Comparison of ENCODE assay signal across 14 cellular contexts in genomic region chr5:109399092-109399759, GRCh38. TPM values are rescaled to one million over a fixed set of nuclear protein-coding genes. Genes with fewer than 3 reads are reported as not detected.
DNase-seq lines count a peak whose midpoint lies in the region; ATAC-seq and TF ChIP-seq lines count a peak whose summit lies in the region.
"Had no signal": no experiment of that assay in that cellular context is flagged by ENCODE, and none has a peak within 500 bp of the region (broad histone marks: within the 10 kb centered on the region; RNA-seq: fewer than 3 reads in every experiment).

No MANE protein-coding gene starts in this region.

- peaks cover 22% of the 10 kb centered on the region for H3K4me1 Mint-ChIP-seq in activated T-helper 17 cell treated with anti-CD3 and anti-CD28 coated beads, Interleukin-2, amount 50 U/mL, for 72 hours

- no peaks in the 10 kb centered on the region for H3K9me2 ChIP-seq in SK-N-SH

- H3K9me3 Mint-ChIP-seq in activated T-helper 17 cell treated with anti-CD3 and anti-CD28 coated beads, Interleukin-2, amount 50 U/mL, for 72 hours, result no peaks in the 10 kb centered on the region

- no peak for TF ChIP-seq POLR2A in Peyer's patch (IDR thresholded peaks at IDR 0.05)

- no peaks in the 10 kb centered on the region for H3K27me3 Mint-ChIP-seq in activated T-helper 17 cell treated with anti-CD3 and anti-CD28 coated beads, Interleukin-2, amount 50 U/mL, for 72 hours

- H3K27ac Mint-ChIP-seq in activated T-helper 17 cell treated with anti-CD3 and anti-CD28 coated beads, Interleukin-2, amount 50 U/mL, for 72 hours, result no peak overlapping the region

- DNase-seq in SK-N-SH (no peak), cardiac muscle cell (ENCODE audit: low read depth in 1 of 2, low spot score in 1 of 2) (peak in 1 of 2 donors; percentile 79), pons (ENCODE audit: low spot score) (peak; percentile 54), COLO668 (lab: John Stamatoyannopoulos, UW; ENCODE audit: unreplicated experiment) (no peak), Peyer's patch (no peak), NCI-H2081 treated with DMSO at 0.1 percent for 48 hours (lab: John Stamatoyannopoulos, UW) (no peak)
- DNase-seq: activated gamma-delta T cell treated with Interleukin-2 at 50 U/mL for 16 hours, dorsolateral prefrontal cortex, NCI-H774, SIG-M5 had no signal

- no peak overlapping the region for H3K4me2 ChIP-seq in SK-N-SH

- POLR2A ChIA-PET in SK-N-SH (lab: Yijun Ruan, JAX), result no interaction called here

- TF ChIP-seq EP300 in SK-N-SH (IDR thresholded peaks at IDR 0.05; ENCODE audit: borderline replicate concordance in 1 of 2, low read depth in 1 of 2, low read length in 1 of 2), result no peak

- 89% methylated on average over 6 of the region's 6 CpGs for WGBS in SK-N-SH (ENCODE audit: low lambda C conversion rate)

- TF ChIP-seq CTCF in SK-N-SH (IDR thresholded peaks at IDR 0.05) (no peak), cardiac muscle cell (IDR thresholded peaks at IDR 0.05; ENCODE audit: low read depth, low read length) (no peak), Peyer's patch (IDR thresholded peaks at IDR 0.05) (no peak)

- H3K4me3 Mint-ChIP-seq in activated T-helper 17 cell treated with anti-CD3 and anti-CD28 coated beads, Interleukin-2, amount 50 U/mL, for 72 hours, result peak overlapping the region; percentile 14

- no peak overlapping the region for H3K9ac ChIP-seq in SK-N-SH

- no peak for TF ChIP-seq RAD21 in SK-N-SH (IDR thresholded peaks at IDR 0.05; ENCODE audit: low read length)

- peaks cover 97% of the 10 kb centered on the region for H4K20me1 ChIP-seq in SK-N-SH (ENCODE audit: insufficient read depth)

- H2AFZ ChIP-seq in SK-N-SH (ENCODE audit: low read depth), result no peak overlapping the region

- H3K4me3 ChIP-seq in SK-N-SH (ENCODE audit: low read depth in 2 of 2, low read length in 1 of 2) (no peak overlapping the region), cardiac muscle cell (no peak overlapping the region), Peyer's patch (no peak overlapping the region)
- H3K4me3 ChIP-seq: lung, tibial nerve had no signal

- H3K27ac ChIP-seq in SK-N-SH (ENCODE audit: low read depth in 2 of 2, low read length in 1 of 2) (no peak overlapping the region; a peak in 1 of 4 replicates), cardiac muscle cell (peak overlapping the region; percentile 29), Peyer's patch (no peak overlapping the region)
- H3K27ac ChIP-seq: tibial nerve had no signal

- H3F3A ChIP-seq in SK-N-SH (replicated peaks; ENCODE audit: insufficient read depth), result peaks cover 6% of the 10 kb centered on the region

- peaks cover 58% of the 10 kb centered on the region for H3K36me3 Mint-ChIP-seq in activated T-helper 17 cell treated with anti-CD3 and anti-CD28 coated beads, Interleukin-2, amount 50 U/mL, for 72 hours (ENCODE audit: low read depth)

- H3K27me3 ChIP-seq in SK-N-SH (ENCODE audit: insufficient read depth) (no peaks in the 10 kb centered on the region), cardiac muscle cell (no peaks in the 10 kb centered on the region), Peyer's patch (no peaks in the 10 kb centered on the region)
- H3K27me3 ChIP-seq: dorsolateral prefrontal cortex, tibial nerve had no signal

- H3K4me1 ChIP-seq in SK-N-SH (ENCODE audit: control insufficient read depth in 1 of 2, insufficient read depth in 2 of 2, low read depth in 1 of 2, low read length in 1 of 2) (peaks cover 2 to 6% of the 10 kb centered on the region in 2 experiments; a peak in 3 of 4 replicates), cardiac muscle cell (ENCODE audit: low read depth) (no peaks in the 10 kb centered on the region), Peyer's patch (peaks cover 0 to 42% (median 10%) of the 10 kb centered on the region in 4 donors)

- CTCF ChIA-PET in SK-N-SH (lab: Yijun Ruan, JAX), result no interaction called here

- peaks cover 0 to 38% of the 10 kb centered on the region in 2 experiments for H3K36me3 ChIP-seq in SK-N-SH (replicated peaks in 1 of 2; ENCODE audit: control insufficient read depth in 1 of 2, insufficient read depth in 2 of 2, low read length in 1 of 2)
- H3K36me3 ChIP-seq in cardiac muscle cell, result peaks cover 4% of the 10 kb centered on the region
- H3K36me3 ChIP-seq in Peyer's patch, result peaks cover 0 to 4% (median 0%) of the 10 kb centered on the region in 3 donors

- peak; percentile 52; the same call in 2 of the 3 replicates for ATAC-seq in SK-N-SH treated with all-trans-retinoic acid at 6 μM for 48 hours
- ATAC-seq in activated T-helper 17 cell treated with anti-CD3 and anti-CD28 coated beads, Interleukin-2, amount 50 U/mL, for 72 hours (replicated peaks), result no peak

- peaks cover 99% of the 10 kb centered on the region for H3K79me2 ChIP-seq in SK-N-SH (ENCODE audit: insufficient read depth)

- H3K9me3 ChIP-seq in SK-N-SH (no peaks in the 10 kb centered on the region), cardiac muscle cell (ENCODE audit: low read depth) (no peaks in the 10 kb centered on the region), Peyer's patch (no peaks in the 10 kb centered on the region)
- H3K9me3 ChIP-seq: tibial nerve had no signal

TF ChIP-seq in SK-N-SH treated with all-trans-retinoic acid at 6 μM for 48 hours, 23 proteins besides CTCF, POLR2A, EP300 and RAD21 (continues in another document):
- TF ChIP-seq TSHZ2 (CRISPR knock-in tag; IDR thresholded peaks at IDR 0.05) (no peak), ZNF70 (CRISPR knock-in tag; IDR thresholded peaks at IDR 0.05) (no peak), TOX (CRISPR knock-in tag; IDR thresholded peaks at IDR 0.05; ENCODE audit: borderline replicate concordance) (no peak)

TF ChIP-seq in SK-N-SH, 30 proteins besides CTCF, POLR2A, EP300 and RAD21:
- TF ChIP-seq YY1 (IDR thresholded peaks at IDR 0.05; ENCODE audit: low read depth) (no peak), ELF1 (IDR thresholded peaks at IDR 0.05) (no peak), FOXM1 (IDR thresholded peaks at IDR 0.05; ENCODE audit: low read depth) (no peak), GABPA (IDR thresholded peaks at IDR 0.05; ENCODE audit: low read depth) (no peak), NFIC (IDR thresholded peaks at IDR 0.05; ENCODE audit: borderline replicate concordance) (no peak), GATA2 (CRISPR knock-in tag; IDR thresholded peaks at IDR 0.05) (no peak), POLR2AphosphoS5 (IDR thresholded peaks at IDR 0.05; ENCODE audit: low read depth, low read length) (no peak), JUND (IDR thresholded peaks at IDR 0.05) (no peak), SMC3 (IDR thresholded peaks at IDR 0.05; ENCODE audit: low read depth, low read length) (no peak), TEAD4 (IDR thresholded peaks at IDR 0.05; ENCODE audit: borderline replicate concordance, insufficient read depth) (no peak), RXRA (IDR thresholded peaks at IDR 0.05; ENCODE audit: borderline replicate concordance, low read depth) (no peak)
- TF ChIP-seq, protein P1, sequence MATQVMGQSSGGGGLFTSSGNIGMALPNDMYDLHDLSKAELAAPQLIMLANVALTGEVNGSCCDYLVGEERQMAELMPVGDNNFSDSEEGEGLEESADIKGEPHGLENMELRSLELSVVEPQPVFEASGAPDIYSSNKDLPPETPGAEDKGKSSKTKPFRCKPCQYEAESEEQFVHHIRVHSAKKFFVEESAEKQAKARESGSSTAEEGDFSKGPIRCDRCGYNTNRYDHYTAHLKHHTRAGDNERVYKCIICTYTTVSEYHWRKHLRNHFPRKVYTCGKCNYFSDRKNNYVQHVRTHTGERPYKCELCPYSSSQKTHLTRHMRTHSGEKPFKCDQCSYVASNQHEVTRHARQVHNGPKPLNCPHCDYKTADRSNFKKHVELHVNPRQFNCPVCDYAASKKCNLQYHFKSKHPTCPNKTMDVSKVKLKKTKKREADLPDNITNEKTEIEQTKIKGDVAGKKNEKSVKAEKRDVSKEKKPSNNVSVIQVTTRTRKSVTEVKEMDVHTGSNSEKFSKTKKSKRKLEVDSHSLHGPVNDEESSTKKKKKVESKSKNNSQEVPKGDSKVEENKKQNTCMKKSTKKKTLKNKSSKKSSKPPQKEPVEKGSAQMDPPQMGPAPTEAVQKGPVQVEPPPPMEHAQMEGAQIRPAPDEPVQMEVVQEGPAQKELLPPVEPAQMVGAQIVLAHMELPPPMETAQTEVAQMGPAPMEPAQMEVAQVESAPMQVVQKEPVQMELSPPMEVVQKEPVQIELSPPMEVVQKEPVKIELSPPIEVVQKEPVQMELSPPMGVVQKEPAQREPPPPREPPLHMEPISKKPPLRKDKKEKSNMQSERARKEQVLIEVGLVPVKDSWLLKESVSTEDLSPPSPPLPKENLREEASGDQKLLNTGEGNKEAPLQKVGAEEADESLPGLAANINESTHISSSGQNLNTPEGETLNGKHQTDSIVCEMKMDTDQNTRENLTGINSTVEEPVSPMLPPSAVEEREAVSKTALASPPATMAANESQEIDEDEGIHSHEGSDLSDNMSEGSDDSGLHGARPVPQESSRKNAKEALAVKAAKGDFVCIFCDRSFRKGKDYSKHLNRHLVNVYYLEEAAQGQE (IDR thresholded peaks at IDR 0.05; ENCODE audit: low read depth, low read length), result no peak
- TF ChIP-seq, protein P2, sequence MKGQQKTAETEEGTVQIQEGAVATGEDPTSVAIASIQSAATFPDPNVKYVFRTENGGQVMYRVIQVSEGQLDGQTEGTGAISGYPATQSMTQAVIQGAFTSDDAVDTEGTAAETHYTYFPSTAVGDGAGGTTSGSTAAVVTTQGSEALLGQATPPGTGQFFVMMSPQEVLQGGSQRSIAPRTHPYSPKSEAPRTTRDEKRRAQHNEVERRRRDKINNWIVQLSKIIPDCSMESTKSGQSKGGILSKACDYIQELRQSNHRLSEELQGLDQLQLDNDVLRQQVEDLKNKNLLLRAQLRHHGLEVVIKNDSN (IDR thresholded peaks at IDR 0.05; ENCODE audit: borderline replicate concordance, low read depth), result no peak

RNA-seq across cellular contexts. Expression of gene PJA2, which starts 10.5 kb away (rescaled TPM):
- polyA plus RNA-seq in SK-N-SH (2012; rRNA removed), result 30.7 and 39.6 TPM in 2 replicates
- polyA plus RNA-seq in SK-N-SH (2012; cell fraction: cytosol; rRNA removed), result 46.6 and 55.5 TPM in 2 replicates
- polyA plus RNA-seq in SK-N-SH (2012; cell fraction: nucleus; rRNA removed), result 12.8 and 27.9 TPM in 2 replicates
- 10 to 100 TPM; 53.9 to 91.0 TPM for total RNA-seq in activated T-helper 17 cell treated with anti-CD3 and anti-CD28 coated beads, Interleukin-2, amount 50 U/mL, for 72 hours
- total RNA-seq in cardiac muscle cell, result 58.2 and 71.8 TPM in 2 replicates
- 73.6 and 92.1 TPM in 2 replicates for polyA plus RNA-seq in cardiac muscle cell
- total RNA-seq in Peyer's patch, result 10 to 100 TPM; 40.6 to 68.5 (median 51.6) TPM
